ENCODE assay signal across 19 cellular contexts in the genomic region with DNA sequence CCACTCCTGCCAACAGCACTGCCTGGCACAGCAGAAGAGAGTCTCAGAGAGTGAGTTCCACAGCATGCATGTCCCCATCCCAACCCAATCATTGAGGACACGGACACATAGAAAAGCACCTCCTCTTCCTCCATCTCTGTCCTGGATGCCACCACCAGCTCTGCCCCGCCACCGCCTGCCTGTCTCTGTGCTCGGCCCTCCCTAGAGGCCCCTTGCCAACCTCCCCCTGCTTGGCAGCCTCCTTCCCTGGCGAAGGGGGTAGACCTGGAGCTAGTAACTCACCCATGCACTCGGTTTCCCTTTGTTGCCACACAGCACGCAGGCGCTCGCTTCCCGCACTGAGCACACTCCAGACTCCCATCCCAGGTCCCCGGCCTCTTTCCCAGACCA.
DNase-seq lines count a peak whose midpoint lies in the region; ATAC-seq, FAIRE-seq and TF ChIP-seq lines count a peak whose summit lies in the region.
"Had no signal": no experiment of that assay in that cellular context is flagged by ENCODE, and none has a peak within 500 bp of the region (broad histone marks: within the 10 kb centered on the region; RNA-seq: fewer than 3 reads in every experiment).

No MANE protein-coding gene starts in this region.

- no peaks in the 10 kb centered on the region for H3K27me3 ChIP-seq in MG63
- H3K27me3 ChIP-seq in astrocyte (ENCODE audit: insufficient read depth, low read length) = peaks cover 5% of the 10 kb centered on the region
- H3K27me3 ChIP-seq in HepG2 (ENCODE audit: control insufficient read depth in 1 of 2, insufficient read depth in 2 of 2, low read length in 2 of 2) = peaks cover 0 to 2% of the 10 kb centered on the region in 2 experiments; a peak in 1 of 5 replicates

- H3K27me3 Mint-ChIP-seq in astrocyte (ENCODE audit: low read depth, unreplicated experiment) = peaks cover 53% of the 10 kb centered on the region
- H3K27me3 Mint-ChIP-seq in MCF 10A (ENCODE audit: insufficient read depth, unreplicated experiment) = no peaks in the 10 kb centered on the region

- H3K36me3 Mint-ChIP-seq in astrocyte (ENCODE audit: low read depth, unreplicated experiment) = no peaks in the 10 kb centered on the region
- H3K36me3 Mint-ChIP-seq in MCF 10A (ENCODE audit: insufficient read depth, unreplicated experiment) = no peaks in the 10 kb centered on the region
- H3K36me3 Mint-ChIP-seq: CD4-positive, alpha-beta memory T cell had no signal

- in situ Hi-C loops in HepG2 (cut with HindIII; ENCODE audit: extremely low pct_ligation_motif_present, low pct_unique_long_range_greater_than_20kb) = no loop called here

- peak; percentile 37 for DNase-seq in MG63
- no peak for DNase-seq in astrocyte (ENCODE audit: low read depth)
- no peak for DNase-seq in HepG2 (ENCODE audit: low spot score)
- DNase-seq in A172 (ENCODE audit: low spot score) = no peak
- DNase-seq in UCSD-AML1 (lab: John Stamatoyannopoulos, UW; ENCODE audit: unreplicated experiment) = no peak
- no peak for DNase-seq in MCF 10A (ENCODE audit: unreplicated experiment)
- DNase-seq: CD4-positive, alpha-beta memory T cell; GDM1; Kasumi-1; NCI-H187; NCI-H345; NCI-H526 treated with DMSO at 0.1 percent for 48 hours had no signal

- H4K20me1 ChIP-seq in astrocyte (ENCODE audit: insufficient read depth, low read length) (no peaks in the 10 kb centered on the region), HepG2 (ENCODE audit: insufficient read depth, low read length) (no peaks in the 10 kb centered on the region)

- no peak for TF ChIP-seq RAD21 in HepG2 (CRISPR knock-in tag; IDR thresholded peaks at IDR 0.05)

- H3K4me1 Mint-ChIP-seq in astrocyte (ENCODE audit: low read depth, unreplicated experiment) = no peaks in the 10 kb centered on the region
- peaks cover 10% of the 10 kb centered on the region for H3K4me1 Mint-ChIP-seq in MCF 10A (ENCODE audit: insufficient read depth, unreplicated experiment)
- H3K4me1 Mint-ChIP-seq: B cell; CD4-positive, alpha-beta memory T cell; IgD-negative memory B cell had no signal

- no peak for TF ChIP-seq POLR2A in HepG2 (IDR thresholded peaks at IDR 0.05; ENCODE audit: insufficient read depth in 1 of 2, low read depth in 2 of 2, low read length in 2 of 2)

- intact Hi-C loops in HepG2 (cut with micrococcal nuclease; ENCODE audit: unreplicated experiment) = no loop called here
- intact Hi-C loops in MCF 10A (cut with micrococcal nuclease) = no loop called here

- TF ChIP-seq EP300 in HepG2 (IDR thresholded peaks at IDR 0.05; ENCODE audit: low read depth in 2 of 2, low read length in 2 of 2) (no peak), HepG2 (CRISPR knock-in tag; IDR thresholded peaks at IDR 0.05; ENCODE audit: borderline replicate concordance) (no peak)

- H3K36me3 ChIP-seq in MG63 (no peaks in the 10 kb centered on the region), astrocyte (ENCODE audit: insufficient read depth, low read length) (no peaks in the 10 kb centered on the region), HepG2 (replicated peaks in 1 of 2; ENCODE audit: control insufficient read depth in 1 of 2, insufficient read depth in 2 of 2, low read length in 2 of 2) (no peaks in the 10 kb centered on the region; a peak in 1 of 5 replicates)
- H3K36me3 ChIP-seq: HAP-1, SJSA1 had no signal

- H3K79me2 ChIP-seq in astrocyte (ENCODE audit: insufficient read depth, low read length) (no peaks in the 10 kb centered on the region), HepG2 (ENCODE audit: insufficient read depth, low read length) (no peaks in the 10 kb centered on the region)

- no TSS peak for BruUV-seq in HepG2 (replicated peaks; lab: Mats Ljungman, UMichigan)
- BruUV-seq in MCF 10A (replicated peaks; lab: Mats Ljungman, UMichigan) = no TSS peak

- H3K9me3 Mint-ChIP-seq in astrocyte (ENCODE audit: unreplicated experiment) (peaks cover 3% of the 10 kb centered on the region), MCF 10A (ENCODE audit: unreplicated experiment) (peaks cover under 1% of the 10 kb centered on the region)

- CTCF ChIA-PET in HepG2 (lab: Yijun Ruan, JAX; ENCODE audit: low intra/inter-chr PET ratio, low total read pairs) = no interaction called here
- CTCF ChIA-PET in MCF 10A (lab: Yijun Ruan, JAX) = interaction anchor here (2.2 kb wide), 1 partner anchor 19 kb away, joined by 8 read pairs; no protein-coding TSS in a partner anchor

- POLR2A ChIA-PET in HepG2 (lab: Yijun Ruan, JAX) = no interaction called here
- POLR2A ChIA-PET in MCF 10A (lab: Yijun Ruan, JAX) = interaction anchor here (0.8 kb wide), 1 partner anchor 10 kb away, joined by 5 read pairs; no protein-coding TSS in a partner anchor

- ATAC-seq in HepG2 = no peak
- ATAC-seq: GM12878 had no signal

- H3K4me3 Mint-ChIP-seq in astrocyte (ENCODE audit: unreplicated experiment) (no peak overlapping the region), MCF 10A (ENCODE audit: unreplicated experiment) (no peak overlapping the region)
- H3K4me3 Mint-ChIP-seq: B cell; CD4-positive, alpha-beta memory T cell; IgD-negative memory B cell had no signal

- TF ChIP-seq CTCF in astrocyte (IDR thresholded peaks at IDR 0.05; ENCODE audit: insufficient read depth, low read depth, low read length) = no peak
- no peak for TF ChIP-seq CTCF in HepG2 (CRISPR knock-in tag; IDR thresholded peaks at IDR 0.05)
- no peak for TF ChIP-seq CTCF in MCF 10A (IDR thresholded peaks at IDR 0.05; ENCODE audit: unreplicated experiment)

- no peak overlapping the region for H3K27ac ChIP-seq in astrocyte (ENCODE audit: low read depth, low read length)
- no peak overlapping the region for H3K27ac ChIP-seq in HepG2 (ENCODE audit: extremely low read length, insufficient read depth, low read length)
- peak overlapping the region in 15 of 21 experiments; percentile 9 to 90 (median 70) for H3K27ac ChIP-seq in skin epidermis
- H3K27ac ChIP-seq: SJSA1 had no signal

- H3K4me1 ChIP-seq in astrocyte (ENCODE audit: insufficient read depth, low read length) (peaks cover 8% of the 10 kb centered on the region), HepG2 (ENCODE audit: insufficient read depth, low read length) (no peaks in the 10 kb centered on the region)
- H3K4me1 ChIP-seq: HAP-1 had no signal

- no peak overlapping the region for H2AFZ ChIP-seq in astrocyte (ENCODE audit: low read depth, low read length)
- H2AFZ ChIP-seq in HepG2 (ENCODE audit: low read length) = no peak overlapping the region

- H3K4me2 ChIP-seq in astrocyte (ENCODE audit: low read length) (peak overlapping the region; percentile 22), HepG2 (ENCODE audit: low read depth, low read length) (no peak overlapping the region)

- H3K9ac ChIP-seq in astrocyte (ENCODE audit: low read length) (no peak overlapping the region), HepG2 (ENCODE audit: insufficient read depth, low read depth, low read length) (no peak overlapping the region)

- 73% methylated on average over 11 of the region's 11 CpGs for WGBS in HepG2 (ENCODE audit: low lambda C conversion rate)

- H3K9me3 ChIP-seq in MG63 (no peaks in the 10 kb centered on the region), astrocyte (ENCODE audit: insufficient read depth, low read depth, low read length) (no peaks in the 10 kb centered on the region), HepG2 (ENCODE audit: low read length) (no peaks in the 10 kb centered on the region)
- H3K9me3 ChIP-seq: HAP-1, SJSA1 had no signal

- FAIRE-seq in astrocyte (lab: Jason Lieb, UNC) = no peak
- FAIRE-seq in HepG2 (lab: Jason Lieb, UNC) = no peak
- FAIRE-seq: D721Med, GM12878 had no signal

- H3K27ac Mint-ChIP-seq in astrocyte (ENCODE audit: unreplicated experiment) (no peak overlapping the region), MCF 10A (ENCODE audit: low read depth, unreplicated experiment) (no peak overlapping the region)
- H3K27ac Mint-ChIP-seq: B cell; CD4-positive, alpha-beta memory T cell; IgD-negative memory B cell had no signal

- H3K4me3 ChIP-seq in MG63 = no peak overlapping the region
- H3K4me3 ChIP-seq in astrocyte (ENCODE audit: insufficient read depth, low read depth, low read length) = no peak overlapping the region
- no peak overlapping the region for H3K4me3 ChIP-seq in HepG2 (replicated peaks in 1 of 3; ENCODE audit: insufficient read depth in 1 of 3, low read depth in 2 of 3, low read length in 3 of 3)
- H3K4me3 ChIP-seq in skin epidermis = peak overlapping the region in 1 of 7 experiments; percentile 11
- H3K4me3 ChIP-seq: GM12878, HAP-1, SJSA1 had no signal

TF ChIP-seq in HepG2, 621 proteins besides CTCF, POLR2A, EP300 and RAD21:
- TF ChIP-seq SCMH1 (CRISPR knock-in tag; IDR thresholded peaks at IDR 0.05; ENCODE audit: borderline replicate concordance) = no peak
- TF ChIP-seq AGO2 (optimal IDR thresholded peaks at IDR 0.05; ENCODE audit: low read depth, low read length) = peak; percentile 36
TF ChIP-seq in HepG2: peak in this region for 1.

Comparison
In these comparisons a context has a peak if more than half of its experiments do, and no peak if none do; other contexts are left out.
1. H3K27ac ChIP-seq: peak in skin epidermis (15 of 21); none in astrocyte (single experiment) and HepG2 (single experiment).